Comparison of ENCODE assay signal across 15 cellular contexts in genomic region chr20:47773381-47773786, GRCh38. TPM values are rescaled to one million over a fixed set of nuclear protein-coding genes. Genes with fewer than 3 reads are reported as not detected.
A peak's percentile ranks its signal among the peaks of the same experiment; 100 is the strongest.
DNase-seq lines count a peak whose midpoint lies in the region; ATAC-seq and TF ChIP-seq lines count a peak whose summit lies in the region.
"Had no signal": no experiment of that assay in that cellular context is flagged by ENCODE, and none has a peak within 500 bp of the region (broad histone marks: within the 10 kb centered on the region; RNA-seq: fewer than 3 reads in every experiment).

No MANE protein-coding gene starts in this region.

- H3K4me3 ChIP-seq in HEK293 (ENCODE audit: low read depth, low read length) (no peak overlapping the region), GM23338 (no peak overlapping the region)

- H3K36me3 ChIP-seq in HEK293 (ENCODE audit: control insufficient read depth in 2 of 2, insufficient read depth in 1 of 2, low read length in 2 of 2) (peaks cover 0 to 8% of the 10 kb centered on the region in 2 experiments; a peak in 1 of 3 replicates), GM23338 (ENCODE audit: insufficient read depth) (no peaks in the 10 kb centered on the region)

- peaks cover 16% of the 10 kb centered on the region for H3K36me3 Mint-ChIP-seq in GM23338 (ENCODE audit: low read depth)

- no peaks in the 10 kb centered on the region for H3K27me3 ChIP-seq in GM23338 (ENCODE audit: insufficient read depth)

- H3K4me1 ChIP-seq in HEK293 (ENCODE audit: control insufficient read depth, insufficient read depth, low read length) (no peaks in the 10 kb centered on the region), GM23338 (ENCODE audit: insufficient read depth) (no peaks in the 10 kb centered on the region)

- H3K27me3 Mint-ChIP-seq in GM23338 (ENCODE audit: insufficient read depth, low read depth, poor library complexity), result peaks cover 7% of the 10 kb centered on the region

- TF ChIP-seq CTCF in HEK293 (tag by site-specific recombination; IDR thresholded peaks at IDR 0.05), result no peak
- TF ChIP-seq CTCF in GM23338 (conservative IDR thresholded peaks at IDR 0.05; ENCODE audit: low read depth in 2 of 2), result no peak

- CTCF ChIA-PET in HEK293 (lab: Yijun Ruan, JAX), result no interaction called here

- peaks cover 11% of the 10 kb centered on the region for H3K4me1 Mint-ChIP-seq in GM23338
- H3K4me1 Mint-ChIP-seq: activated CD4-positive, alpha-beta T cell treated with anti-CD3 and anti-CD28 coated beads for 36 hours had no signal

- H3K4me2 ChIP-seq in GM23338, result no peak overlapping the region

- POLR2A ChIA-PET in HEK293 (lab: Yijun Ruan, JAX), result no interaction called here

- no peak overlapping the region for H3K4me3 Mint-ChIP-seq in GM23338
- H3K4me3 Mint-ChIP-seq: activated CD4-positive, alpha-beta T cell treated with anti-CD3 and anti-CD28 coated beads for 36 hours; effector memory CD8-positive, alpha-beta T cell had no signal

- DNase-seq in dermis blood vessel endothelial cell (peak; percentile 84), left kidney (ENCODE audit: low read depth, low spot score) (peak; percentile 41), renal cortical epithelial cell (ENCODE audit: low read depth) (peak; percentile 71), NCI-H2081 (lab: John Stamatoyannopoulos, UW) (no peak), SW 1271 (lab: John Stamatoyannopoulos, UW) (no peak), GM23338 (ENCODE audit: low spot score) (no peak)
- DNase-seq: activated CD4-positive, alpha-beta T cell treated with anti-CD3 and anti-CD28 coated beads for 36 hours; activated T-cell treated with anti-CD3 and anti-CD28 coated beads, Interleukin-2, amount 50 U/mL, for 48 hours; amygdala; DMS 273 treated with DMSO at 0.1 percent for 48 hours; effector memory CD8-positive, alpha-beta T cell; kidney glomerular epithelial cell; T-helper 1 cell had no signal

- H3K9me2 ChIP-seq in GM23338 (ENCODE audit: insufficient read depth), result no peaks in the 10 kb centered on the region

- H3K27ac Mint-ChIP-seq in GM23338, result no peak overlapping the region
- H3K27ac Mint-ChIP-seq: activated CD4-positive, alpha-beta T cell treated with anti-CD3 and anti-CD28 coated beads for 36 hours; effector memory CD8-positive, alpha-beta T cell had no signal

- H3F3A ChIP-seq in GM23338 (replicated peaks; ENCODE audit: low read depth), result no peaks in the 10 kb centered on the region

- H3K79me2 ChIP-seq in GM23338 (replicated peaks; ENCODE audit: insufficient read depth), result no peaks in the 10 kb centered on the region

- H3K9me3 Mint-ChIP-seq in GM23338, result peaks cover 16% of the 10 kb centered on the region
- H3K9me3 Mint-ChIP-seq: effector memory CD8-positive, alpha-beta T cell had no signal

- no peak overlapping the region for H2AFZ ChIP-seq in GM23338

- H4K20me1 ChIP-seq in GM23338 (replicated peaks; ENCODE audit: insufficient read depth), result no peaks in the 10 kb centered on the region

- H3K9me3 ChIP-seq in HEK293 (ENCODE audit: control insufficient read depth, insufficient read depth, low read depth, low read length), result no peaks in the 10 kb centered on the region

- H3K27ac ChIP-seq in HEK293 (ENCODE audit: extremely low read depth, low read depth, low read length) (no peak overlapping the region), GM23338 (ENCODE audit: low read depth) (no peak overlapping the region)

- ATAC-seq in HG02840 (IDR thresholded peaks at IDR 0.05; ENCODE audit: low FRiP score, unreplicated experiment), result no peak
- ATAC-seq in GM23338, result no peak
- ATAC-seq: activated CD4-positive, alpha-beta T cell treated with anti-CD3 and anti-CD28 coated beads for 36 hours; effector memory CD8-positive, alpha-beta T cell had no signal

TF ChIP-seq in HEK293, 187 proteins besides CTCF, POLR2A, EP300 and RAD21:
- TF ChIP-seq PRDM2 (tag by site-specific recombination; IDR thresholded peaks at IDR 0.05; ENCODE audit: borderline replicate concordance), result no peak
- peak; percentile 80 for TF ChIP-seq ZNF623 (tag by site-specific recombination; IDR thresholded peaks at IDR 0.05)

TF ChIP-seq in GM23338, 12 proteins besides CTCF, POLR2A, EP300 and RAD21 (continues in another document):
- TF ChIP-seq NANOG (IDR thresholded peaks at IDR 0.05; ENCODE audit: borderline replicate concordance), result no peak
- TF ChIP-seq ETS1 (IDR thresholded peaks at IDR 0.05), result no peak
- no peak for TF ChIP-seq ZNF114 (CRISPR knock-in tag; IDR thresholded peaks at IDR 0.05)
- TF ChIP-seq EZH2phosphoT487 (IDR thresholded peaks at IDR 0.05; ENCODE audit: unreplicated experiment), result no peak
- no peak for TF ChIP-seq EZH2 (IDR thresholded peaks at IDR 0.05; ENCODE audit: low read depth, unreplicated experiment)
- no peak for TF ChIP-seq POLR2AphosphoS5 (IDR thresholded peaks at IDR 0.05; ENCODE audit: low read depth)
- no peak for TF ChIP-seq REST (IDR thresholded peaks at IDR 0.05; ENCODE audit: unreplicated experiment)

RNA-seq across cellular contexts. Expression of gene SULF2, which starts 11.9 kb away (rescaled TPM):
- total RNA-seq in dermis blood vessel endothelial cell, result 92.1 and 131 TPM in 2 replicates
- 27.1 and 217 TPM in 2 replicates for total RNA-seq in renal cortical epithelial cell
- 14.0 and 20.7 TPM in 2 replicates for total RNA-seq in GM23338 (2014; rRNA removed; shearing (Covaris generic))
- polyA plus RNA-seq in GM23338 (2016; fragmentation: Nextera tagmentation; extraction: Ambion mirVana), result 9.5 and 10.7 TPM in 2 replicates

Comparison
In these comparisons a context has a peak if more than half of its experiments do, and no peak if none do; other contexts are left out.
1. DNase-seq: peak in dermis blood vessel endothelial cell (single experiment), left kidney (single experiment) and renal cortical epithelial cell (single experiment); none in NCI-H2081 (0 of 2), SW 1271 (0 of 2) and GM23338 (single experiment).